In genomic region chr2:128543646-128544045, GRCh38 we compare ENCODE assay signal across 33 cellular contexts.
DNase-seq lines count a peak whose midpoint lies in the region; ATAC-seq and TF ChIP-seq lines count a peak whose summit lies in the region.
"Had no signal": no experiment of that assay in that cellular context is flagged by ENCODE, and none has a peak within 500 bp of the region (broad histone marks: within the 10 kb centered on the region; RNA-seq: fewer than 3 reads in every experiment).

No MANE protein-coding gene starts in this region.

- no peak for TF ChIP-seq CTCF in natural killer cell (IDR thresholded peaks at IDR 0.05)
- no peak for TF ChIP-seq CTCF in chondrocyte (IDR thresholded peaks at IDR 0.05)
- TF ChIP-seq CTCF in type B pancreatic cell (conservative IDR thresholded peaks at IDR 0.05): peak; percentile 45

- no peak overlapping the region for H3K4me3 ChIP-seq in mesendoderm (ENCODE audit: low read length)
- H3K4me3 ChIP-seq: colonic mucosa, mucosa of descending colon, pancreas, testis, uterus had no signal

- peak overlapping the region; percentile 67 for H2AK5ac ChIP-seq in mesendoderm (ENCODE audit: low read length)

- no peaks in the 10 kb centered on the region for H3K79me2 ChIP-seq in mesendoderm (ENCODE audit: control insufficient read depth, insufficient read depth, low read length)

- H3K79me1 ChIP-seq in mesendoderm (ENCODE audit: low read length): no peaks in the 10 kb centered on the region

- H3K27me3 ChIP-seq in mesendoderm (ENCODE audit: insufficient read depth, low read length, poor library complexity): no peaks in the 10 kb centered on the region
- H3K27me3 ChIP-seq: colonic mucosa, pancreas, testis, uterus had no signal

- H3K9me3 Mint-ChIP-seq in natural killer cell treated with Interleukin-12 subunit alpha and Interleukin-12 subunit beta and Interleukin-15 and Interleukin-18, amount 100 ng/mL, for 72 hours: peaks cover 9% of the 10 kb centered on the region
- H3K9me3 Mint-ChIP-seq in natural killer cell: peaks cover 0 to 10% of the 10 kb centered on the region in 2 donors
- no peaks in the 10 kb centered on the region for H3K9me3 Mint-ChIP-seq in chondrocyte (ENCODE audit: low read depth)
- no peaks in the 10 kb centered on the region for H3K9me3 Mint-ChIP-seq in type B pancreatic cell
- H3K9me3 Mint-ChIP-seq: activated CD4-positive, alpha-beta T cell treated with anti-CD3 and anti-CD28 coated beads, Interleukin-2, amount 10 ng/mL, durations not matched to agents 7 days and 5 days; activated T-cell treated with anti-CD3 and anti-CD28 coated beads, Interleukin-2, amount 50 U/mL, for 24 hours; effector memory CD8-positive, alpha-beta T cell; nephron progenitor cell had no signal

- H3K27ac ChIP-seq in mesendoderm (ENCODE audit: low read depth, low read length): no peak overlapping the region
- H3K27ac ChIP-seq: colonic mucosa, KMS-11, pancreas, testis, uterus, WERI-Rb-1 had no signal

- no peak overlapping the region for H3K23ac ChIP-seq in mesendoderm (ENCODE audit: low read length)

- H3K4me1 ChIP-seq in mesendoderm (ENCODE audit: control insufficient read depth, low read depth, low read length): peaks cover 3% of the 10 kb centered on the region
- H3K4me1 ChIP-seq: colonic mucosa, pancreas, testis, uterus had no signal

- no CpG with 5 or more reads among the region's 10 CpGs for WGBS in mesendoderm (ENCODE audit: extremely low coverage, insufficient coverage, low lambda C conversion rate)

- peak overlapping the region; percentile 58 for H3K56ac ChIP-seq in mesendoderm (ENCODE audit: low read length)

- intact Hi-C loops in natural killer cell (cut with micrococcal nuclease): no loop called here

- H2BK5ac ChIP-seq in mesendoderm (ENCODE audit: low read length): no peak overlapping the region

- H3K4me3 Mint-ChIP-seq in natural killer cell treated with Interleukin-12 subunit alpha and Interleukin-12 subunit beta and Interleukin-15 and Interleukin-18, amount 100 ng/mL, for 72 hours: peak overlapping the region; percentile 18
- H3K4me3 Mint-ChIP-seq in natural killer cell (no peak overlapping the region), chondrocyte (ENCODE audit: unreplicated experiment) (no peak overlapping the region), type B pancreatic cell (no peak overlapping the region)
- H3K4me3 Mint-ChIP-seq: activated CD4-positive, alpha-beta T cell treated with anti-CD3 and anti-CD28 coated beads, Interleukin-2, amount 10 ng/mL, durations not matched to agents 7 days and 5 days; activated naive CD8-positive, alpha-beta T cell; activated T-cell treated with anti-CD3 and anti-CD28 coated beads, Interleukin-2, amount 50 U/mL, for 24 hours; CD14-positive monocyte; effector memory CD8-positive, alpha-beta T cell; nephron progenitor cell had no signal

- no peak overlapping the region for H2BK120ac ChIP-seq in mesendoderm (ENCODE audit: low read depth, low read length)

- H3K4me2 ChIP-seq in mesendoderm (ENCODE audit: low read length): no peak overlapping the region
- H3K4me2 ChIP-seq: KMS-11 had no signal

- H3K4me1 Mint-ChIP-seq in natural killer cell treated with Interleukin-12 subunit alpha and Interleukin-12 subunit beta and Interleukin-15 and Interleukin-18, amount 100 ng/mL, for 72 hours (ENCODE audit: low read depth in 2 of 2): no peaks in the 10 kb centered on the region
- H3K4me1 Mint-ChIP-seq in natural killer cell (no peaks in the 10 kb centered on the region), chondrocyte (ENCODE audit: low read depth) (no peaks in the 10 kb centered on the region), type B pancreatic cell (ENCODE audit: unreplicated experiment) (peaks cover 18% of the 10 kb centered on the region)
- H3K4me1 Mint-ChIP-seq: activated CD4-positive, alpha-beta T cell treated with anti-CD3 and anti-CD28 coated beads, Interleukin-2, amount 10 ng/mL, durations not matched to agents 7 days and 5 days had no signal

- no peak overlapping the region for H4K5ac ChIP-seq in mesendoderm (ENCODE audit: low read length)

- no peaks in the 10 kb centered on the region for H3K36me3 Mint-ChIP-seq in natural killer cell treated with Interleukin-12 subunit alpha and Interleukin-12 subunit beta and Interleukin-15 and Interleukin-18, amount 100 ng/mL, for 72 hours
- H3K36me3 Mint-ChIP-seq in natural killer cell (no peaks in the 10 kb centered on the region), chondrocyte (ENCODE audit: low read depth) (peaks cover 2% of the 10 kb centered on the region), type B pancreatic cell (no peaks in the 10 kb centered on the region)
- H3K36me3 Mint-ChIP-seq: activated naive CD8-positive, alpha-beta T cell; CD14-positive monocyte had no signal

- ATAC-seq in natural killer cell treated with Interleukin-12 subunit alpha and Interleukin-12 subunit beta and Interleukin-15 and Interleukin-18, amount 100 ng/mL, for 72 hours: no peak
- ATAC-seq in natural killer cell: no peak
- no peak for ATAC-seq in GM19035 (IDR thresholded peaks at IDR 0.05; ENCODE audit: unreplicated experiment)
- ATAC-seq: effector memory CD8-positive, alpha-beta T cell; mucosa of descending colon; pancreas; stimulated activated naive CD8-positive, alpha-beta T cell treated with anti-CD3 and anti-CD28 coated beads, Interleukin-15, Interleukin-2, amounts not matched to agents 100 U/mL and 50 U/mL, for 24 hours had no signal

- no peak overlapping the region for H3K27ac Mint-ChIP-seq in natural killer cell treated with Interleukin-12 subunit alpha and Interleukin-12 subunit beta and Interleukin-15 and Interleukin-18, amount 100 ng/mL, for 72 hours
- no peak overlapping the region for H3K27ac Mint-ChIP-seq in natural killer cell
- H3K27ac Mint-ChIP-seq in chondrocyte (ENCODE audit: unreplicated experiment): no peak overlapping the region
- no peak overlapping the region for H3K27ac Mint-ChIP-seq in type B pancreatic cell
- H3K27ac Mint-ChIP-seq: activated CD4-positive, alpha-beta T cell treated with anti-CD3 and anti-CD28 coated beads, Interleukin-2, amount 10 ng/mL, durations not matched to agents 7 days and 5 days; activated naive CD8-positive, alpha-beta T cell; activated T-cell treated with anti-CD3 and anti-CD28 coated beads, Interleukin-2, amount 50 U/mL, for 24 hours; effector memory CD8-positive, alpha-beta T cell had no signal

- no peak overlapping the region for H2BK15ac ChIP-seq in mesendoderm (replicated peaks; ENCODE audit: low read depth)

- H4K8ac ChIP-seq in mesendoderm (ENCODE audit: low read depth, low read length): no peak overlapping the region

- H3K9ac ChIP-seq in mesendoderm (ENCODE audit: low read length): no peak overlapping the region
- H3K9ac ChIP-seq: KMS-11 had no signal

- no peak overlapping the region for H3K18ac ChIP-seq in mesendoderm (ENCODE audit: low read length)

- no peaks in the 10 kb centered on the region for H3K36me3 ChIP-seq in mesendoderm (ENCODE audit: control insufficient read depth, insufficient read depth, low read length)
- H3K36me3 ChIP-seq: colonic mucosa, pancreas, uterus, WERI-Rb-1 had no signal

- H3K27me3 Mint-ChIP-seq in natural killer cell treated with Interleukin-12 subunit alpha and Interleukin-12 subunit beta and Interleukin-15 and Interleukin-18, amount 100 ng/mL, for 72 hours: peaks cover 6 to 18% of the 10 kb centered on the region in 2 donors
- H3K27me3 Mint-ChIP-seq in natural killer cell (ENCODE audit: low read depth in 2 of 2) (no peaks in the 10 kb centered on the region), chondrocyte (ENCODE audit: low read depth) (peaks cover 1% of the 10 kb centered on the region), type B pancreatic cell (no peaks in the 10 kb centered on the region)
- H3K27me3 Mint-ChIP-seq: activated CD4-positive, alpha-beta T cell treated with anti-CD3 and anti-CD28 coated beads, Interleukin-2, amount 10 ng/mL, durations not matched to agents 7 days and 5 days; activated T-cell treated with anti-CD3 and anti-CD28 coated beads, Interleukin-2, amount 50 U/mL, for 24 hours had no signal

- H3K4ac ChIP-seq in mesendoderm (ENCODE audit: low read depth, low read length): no peak overlapping the region

- DNase-seq in natural killer cell treated with Interleukin-12 subunit alpha and Interleukin-12 subunit beta and Interleukin-15 and Interleukin-18, amount 100 ng/mL, for 72 hours (ENCODE audit: low spot score): no peak
- no peak for DNase-seq in natural killer cell
- peak; percentile 53 for DNase-seq in chondrocyte (ENCODE audit: low spot score)
- DNase-seq in mesendoderm: peak; percentile 94
- no peak for DNase-seq in type B pancreatic cell (ENCODE audit: extremely low spot score, unreplicated experiment)
- DNase-seq in ecto neural progenitor cell (ENCODE audit: low spot score): no peak
- DNase-seq in DMS 273 treated with DMSO at 0.1 percent for 48 hours (lab: John Stamatoyannopoulos, UW): no peak
- DNase-seq: activated CD4-positive, alpha-beta T cell treated with anti-CD3 and anti-CD28 coated beads, Interleukin-2, amount 10 ng/mL, durations not matched to agents 7 days and 5 days; activated T-cell treated with anti-CD3 and anti-CD28 coated beads, Interleukin-2, amount 50 U/mL, for 24 hours; Calu3; colonic mucosa; effector memory CD8-positive, alpha-beta T cell; mucosa of descending colon; MV-4-11; NCI-H1436; NCI-H2081 treated with DMSO at 0.1 percent for 48 hours; NCI-H2227 treated with DMSO at 0.1 percent for 48 hours; NCI-H526 treated with DMSO at 0.1 percent for 48 hours; nephron progenitor cell; pancreas; retina; SIG-M5; small intestine; stimulated activated naive CD8-positive, alpha-beta T cell treated with anti-CD3 and anti-CD28 coated beads, Interleukin-15, Interleukin-2, amounts not matched to agents 100 U/mL and 50 U/mL, for 24 hours; SW 1271; T1000; testis; uterus; WERI-Rb-1 had no signal

Comparison
In these comparisons a context has a peak if more than half of its experiments do, and no peak if none do; other contexts are left out.
1. DNase-seq: peak in chondrocyte (single experiment) and mesendoderm (single experiment); none in natural killer cell treated with Interleukin-12 subunit alpha and Interleukin-12 subunit beta and Interleukin-15 and Interleukin-18, amount 100 ng/mL, for 72 hours (single experiment), natural killer cell (single experiment), type B pancreatic cell (single experiment), ecto neural progenitor cell (single experiment) and DMS 273 treated with DMSO at 0.1 percent for 48 hours (single experiment).